ENCODE assay signal across 28 cellular contexts in genomic region chr3:72572489-72573007, GRCh38.
"Had no signal": no experiment of that assay in that cellular context is flagged by ENCODE, and none has a peak within 500 bp of the region (broad histone marks: within the 10 kb centered on the region; RNA-seq: fewer than 3 reads in every experiment).

No MANE protein-coding gene starts in this region.

- H3K27ac ChIP-seq: colonic mucosa, epithelial cell of prostate, gastrocnemius medialis, ovary, psoas muscle, skin epidermis, spleen, testis, tibial nerve, upper lobe of left lung had no signal

- H3K4me3 ChIP-seq: colonic mucosa, gastrocnemius medialis, lung, ovary, psoas muscle, skin epidermis, spleen, testis, tibial nerve, upper lobe of left lung had no signal

- H3K27me3 ChIP-seq: colonic mucosa, gastrocnemius medialis, ovary, spleen, testis, tibial nerve, upper lobe of left lung had no signal

- H3K27ac Mint-ChIP-seq: dendritic cell treated with granulocyte-macrophage colony-stimulating factor and Interleukin-4, amounts not matched to agents 40 ng/mL and 50 ng/mL, for 4 days; endodermal cell; memory B cell; naive thymus-derived CD4-positive, alpha-beta T cell; nephron; stimulated activated memory B cell treated with anti-CD40 and anti-IgM and Interleukin-4, amounts not matched to agents 10 μg/mL and 1 μg/mL and 100 μg/mL, for 72 hours had no signal

- H3K4me1 Mint-ChIP-seq: memory B cell; naive thymus-derived CD4-positive, alpha-beta T cell; nephron; stimulated activated memory B cell treated with anti-CD40 and anti-IgM and Interleukin-4, amounts not matched to agents 10 μg/mL and 1 μg/mL and 100 μg/mL, for 72 hours had no signal

- H3K36me3 ChIP-seq: colonic mucosa, gastrocnemius medialis, ovary, spleen, tibial nerve, upper lobe of left lung had no signal

- H3K36me3 Mint-ChIP-seq: memory B cell; naive thymus-derived CD4-positive, alpha-beta T cell; stimulated activated memory B cell treated with anti-CD40 and anti-IgM and Interleukin-4, amounts not matched to agents 10 μg/mL and 1 μg/mL and 100 μg/mL, for 72 hours had no signal

- ATAC-seq: esophagus mucosa; gastrocnemius medialis; naive thymus-derived CD4-positive, alpha-beta T cell; psoas muscle; stimulated activated memory B cell treated with anti-CD40 and anti-IgM and Interleukin-4, amounts not matched to agents 10 μg/mL and 1 μg/mL and 100 μg/mL, for 72 hours; stimulated activated naive CD8-positive, alpha-beta T cell treated with anti-CD3 and anti-CD28 coated beads, Interleukin-15, Interleukin-2, amounts not matched to agents 100 U/mL and 50 U/mL, for 24 hours had no signal

- H3K4me1 ChIP-seq: colonic mucosa, gastrocnemius medialis, psoas muscle, spleen, testis, tibial nerve, upper lobe of left lung had no signal

- DNase-seq: colonic mucosa; effector CD8-positive, alpha-beta T cell; endodermal cell; foreskin fibroblast; gastrocnemius medialis; head of caudate nucleus; kidney; midbrain; naive thymus-derived CD4-positive, alpha-beta T cell; nucleus accumbens; ovary; psoas muscle; right cardiac atrium; spleen; stimulated activated CD4-positive, alpha-beta T cell treated with anti-CD3 and anti-CD28 coated beads, Interleukin-4, amount 100 ng/mL, for 4 hours; stimulated activated naive CD8-positive, alpha-beta T cell treated with anti-CD3 and anti-CD28 coated beads, Interleukin-15, Interleukin-2, amounts not matched to agents 100 U/mL and 50 U/mL, for 24 hours; substantia nigra; testis; upper lobe of left lung had no signal

- H3K9me3 Mint-ChIP-seq: dendritic cell treated with granulocyte-macrophage colony-stimulating factor and Interleukin-4, amounts not matched to agents 40 ng/mL and 50 ng/mL, for 4 days; endodermal cell; memory B cell; naive thymus-derived CD4-positive, alpha-beta T cell; nephron; stimulated activated memory B cell treated with anti-CD40 and anti-IgM and Interleukin-4, amounts not matched to agents 10 μg/mL and 1 μg/mL and 100 μg/mL, for 72 hours had no signal

- H3K4me3 Mint-ChIP-seq: dendritic cell treated with granulocyte-macrophage colony-stimulating factor and Interleukin-4, amounts not matched to agents 40 ng/mL and 50 ng/mL, for 4 days; endodermal cell; memory B cell; naive thymus-derived CD4-positive, alpha-beta T cell; nephron; stimulated activated memory B cell treated with anti-CD40 and anti-IgM and Interleukin-4, amounts not matched to agents 10 μg/mL and 1 μg/mL and 100 μg/mL, for 72 hours had no signal

- H3K27me3 Mint-ChIP-seq: naive thymus-derived CD4-positive, alpha-beta T cell had no signal
